1 cellular context compared by ENCODE assay signal in genomic region chr10:3828404-3829192, GRCh38.
TF ChIP-seq lines count a peak whose summit lies in the region.

No MANE protein-coding gene starts in this region.

TF ChIP-seq in K562, 482 proteins besides CTCF, POLR2A, EP300 and RAD21 (continued from another document and continues in another):
- TF ChIP-seq HMGXB4 (CRISPR knock-in tag; IDR thresholded peaks at IDR 0.05) = no peak
- TF ChIP-seq, protein P1, sequence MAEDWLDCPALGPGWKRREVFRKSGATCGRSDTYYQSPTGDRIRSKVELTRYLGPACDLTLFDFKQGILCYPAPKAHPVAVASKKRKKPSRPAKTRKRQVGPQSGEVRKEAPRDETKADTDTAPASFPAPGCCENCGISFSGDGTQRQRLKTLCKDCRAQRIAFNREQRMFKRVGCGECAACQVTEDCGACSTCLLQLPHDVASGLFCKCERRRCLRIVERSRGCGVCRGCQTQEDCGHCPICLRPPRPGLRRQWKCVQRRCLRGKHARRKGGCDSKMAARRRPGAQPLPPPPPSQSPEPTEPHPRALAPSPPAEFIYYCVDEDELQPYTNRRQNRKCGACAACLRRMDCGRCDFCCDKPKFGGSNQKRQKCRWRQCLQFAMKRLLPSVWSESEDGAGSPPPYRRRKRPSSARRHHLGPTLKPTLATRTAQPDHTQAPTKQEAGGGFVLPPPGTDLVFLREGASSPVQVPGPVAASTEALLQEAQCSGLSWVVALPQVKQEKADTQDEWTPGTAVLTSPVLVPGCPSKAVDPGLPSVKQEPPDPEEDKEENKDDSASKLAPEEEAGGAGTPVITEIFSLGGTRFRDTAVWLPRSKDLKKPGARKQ (CRISPR knock-in tag; IDR thresholded peaks at IDR 0.05) = no peak
- TF ChIP-seq SMARCC2 (IDR thresholded peaks at IDR 0.05; ENCODE audit: low read depth) = no peak
- TF ChIP-seq SMARCB1 (IDR thresholded peaks at IDR 0.05; ENCODE audit: insufficient read length, low read depth) = no peak
- TF ChIP-seq CCNT2 (IDR thresholded peaks at IDR 0.05; ENCODE audit: borderline replicate concordance, extremely low read depth, insufficient read length, low read depth, low read length) = no peak
- no peak for TF ChIP-seq U2AF2 (optimal IDR thresholded peaks at IDR 0.05; ENCODE audit: low read depth, low read length)
- TF ChIP-seq CBFA2T3 (IDR thresholded peaks at IDR 0.05) = no peak
- peak; percentile 7 to 26; a peak in 2 of 4 replicates for TF ChIP-seq TRIM24 (IDR thresholded peaks at IDR 0.05)
- TF ChIP-seq RBM34 (IDR thresholded peaks at IDR 0.05; ENCODE audit: borderline replicate concordance, insufficient read depth, low read length) = no peak
- no peak for TF ChIP-seq CBFB (CRISPR knock-in tag; IDR thresholded peaks at IDR 0.05)
- TF ChIP-seq LCOR (CRISPR knock-in tag; IDR thresholded peaks at IDR 0.05) = no peak
- TF ChIP-seq TCF3 (CRISPR knock-in tag; IDR thresholded peaks at IDR 0.05) = peak; percentile 20; the same call in 1 of the 2 replicates
- TF ChIP-seq, protein P2, sequence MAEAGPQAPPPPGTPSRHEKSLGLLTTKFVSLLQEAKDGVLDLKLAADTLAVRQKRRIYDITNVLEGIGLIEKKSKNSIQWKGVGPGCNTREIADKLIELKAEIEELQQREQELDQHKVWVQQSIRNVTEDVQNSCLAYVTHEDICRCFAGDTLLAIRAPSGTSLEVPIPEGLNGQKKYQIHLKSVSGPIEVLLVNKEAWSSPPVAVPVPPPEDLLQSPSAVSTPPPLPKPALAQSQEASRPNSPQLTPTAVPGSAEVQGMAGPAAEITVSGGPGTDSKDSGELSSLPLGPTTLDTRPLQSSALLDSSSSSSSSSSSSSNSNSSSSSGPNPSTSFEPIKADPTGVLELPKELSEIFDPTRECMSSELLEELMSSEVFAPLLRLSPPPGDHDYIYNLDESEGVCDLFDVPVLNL (CRISPR knock-in tag; IDR thresholded peaks at IDR 0.05; ENCODE audit: low read depth) = no peak
- TF ChIP-seq HMG20A (CRISPR knock-in tag; conservative IDR thresholded peaks at IDR 0.05) = no peak
- no peak for TF ChIP-seq NFE2L1 (tag; IDR thresholded peaks at IDR 0.05; ENCODE audit: borderline replicate concordance, low read depth)
- no peak for TF ChIP-seq GATAD2A (IDR thresholded peaks at IDR 0.05)
- TF ChIP-seq, protein P3, sequence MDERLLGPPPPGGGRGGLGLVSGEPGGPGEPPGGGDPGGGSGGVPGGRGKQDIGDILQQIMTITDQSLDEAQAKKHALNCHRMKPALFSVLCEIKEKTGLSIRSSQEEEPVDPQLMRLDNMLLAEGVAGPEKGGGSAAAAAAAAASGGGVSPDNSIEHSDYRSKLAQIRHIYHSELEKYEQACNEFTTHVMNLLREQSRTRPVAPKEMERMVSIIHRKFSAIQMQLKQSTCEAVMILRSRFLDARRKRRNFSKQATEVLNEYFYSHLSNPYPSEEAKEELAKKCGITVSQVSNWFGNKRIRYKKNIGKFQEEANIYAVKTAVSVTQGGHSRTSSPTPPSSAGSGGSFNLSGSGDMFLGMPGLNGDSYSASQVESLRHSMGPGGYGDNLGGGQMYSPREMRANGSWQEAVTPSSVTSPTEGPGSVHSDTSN (CRISPR knock-in tag; IDR thresholded peaks at IDR 0.05; ENCODE audit: low read depth) = no peak
- TF ChIP-seq, protein P3 (tag; conservative IDR thresholded peaks at IDR 0.05; ENCODE audit: low read depth) = no peak
- no peak for TF ChIP-seq PCBP1 (IDR thresholded peaks at IDR 0.05; ENCODE audit: low read depth, low read length, poor library complexity, severe bottlenecking)
- no peak for TF ChIP-seq THRAP3 (IDR thresholded peaks at IDR 0.05; ENCODE audit: borderline replicate concordance)
- TF ChIP-seq, protein P4, sequence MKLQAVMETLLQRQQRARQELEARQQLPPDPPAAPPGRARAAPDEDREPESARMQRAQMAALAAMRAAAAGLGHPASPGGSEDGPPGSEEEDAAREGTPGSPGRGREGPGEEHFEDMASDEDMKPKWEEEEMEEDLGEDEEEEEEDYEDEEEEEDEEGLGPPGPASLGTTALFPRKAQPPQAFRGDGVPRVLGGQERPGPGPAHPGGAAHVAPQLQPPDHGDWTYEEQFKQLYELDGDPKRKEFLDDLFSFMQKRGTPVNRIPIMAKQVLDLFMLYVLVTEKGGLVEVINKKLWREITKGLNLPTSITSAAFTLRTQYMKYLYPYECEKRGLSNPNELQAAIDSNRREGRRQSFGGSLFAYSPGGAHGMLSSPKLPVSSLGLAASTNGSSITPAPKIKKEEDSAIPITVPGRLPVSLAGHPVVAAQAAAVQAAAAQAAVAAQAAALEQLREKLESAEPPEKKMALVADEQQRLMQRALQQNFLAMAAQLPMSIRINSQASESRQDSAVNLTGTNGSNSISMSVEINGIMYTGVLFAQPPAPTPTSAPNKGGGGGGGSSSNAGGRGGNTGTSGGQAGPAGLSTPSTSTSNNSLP (IDR thresholded peaks at IDR 0.05; ENCODE audit: borderline replicate concordance, low read depth, low read length) = no peak
- no peak; the same call in 1 of the 2 replicates for TF ChIP-seq JUND (IDR thresholded peaks at IDR 0.05; ENCODE audit: borderline replicate concordance, low read depth, low read length)
- TF ChIP-seq JUND (tag; IDR thresholded peaks at IDR 0.05; ENCODE audit: borderline replicate concordance, low read depth, low read length) = peak; percentile 45; the same call in 2 of the 3 replicates
- TF ChIP-seq PTRF (tag; IDR thresholded peaks at IDR 0.05) = peak; percentile 20; the same call in 1 of the 2 replicates
- TF ChIP-seq, protein P5, sequence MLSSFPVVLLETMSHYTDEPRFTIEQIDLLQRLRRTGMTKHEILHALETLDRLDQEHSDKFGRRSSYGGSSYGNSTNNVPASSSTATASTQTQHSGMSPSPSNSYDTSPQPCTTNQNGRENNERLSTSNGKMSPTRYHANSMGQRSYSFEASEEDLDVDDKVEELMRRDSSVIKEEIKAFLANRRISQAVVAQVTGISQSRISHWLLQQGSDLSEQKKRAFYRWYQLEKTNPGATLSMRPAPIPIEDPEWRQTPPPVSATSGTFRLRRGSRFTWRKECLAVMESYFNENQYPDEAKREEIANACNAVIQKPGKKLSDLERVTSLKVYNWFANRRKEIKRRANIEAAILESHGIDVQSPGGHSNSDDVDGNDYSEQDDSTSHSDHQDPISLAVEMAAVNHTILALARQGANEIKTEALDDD (IDR thresholded peaks at IDR 0.05) = no peak
- no peak for TF ChIP-seq RUNX1 (IDR thresholded peaks at IDR 0.05; ENCODE audit: low read depth)
- no peak for TF ChIP-seq ZC3H11A (IDR thresholded peaks at IDR 0.05; ENCODE audit: low read depth, low read length)
- TF ChIP-seq TCFL5 (CRISPR knock-in tag; conservative IDR thresholded peaks at IDR 0.05) = no peak
- no peak for TF ChIP-seq STAT5B (CRISPR knock-in tag; IDR thresholded peaks at IDR 0.05)
- no peak for TF ChIP-seq PHTF2 (CRISPR knock-in tag; IDR thresholded peaks at IDR 0.05)
- TF ChIP-seq ZNF197 (CRISPR knock-in tag; IDR thresholded peaks at IDR 0.05; ENCODE audit: low read depth) = peak; percentile 58; the same call in 1 of the 2 replicates
- no peak for TF ChIP-seq SMARCE1 (IDR thresholded peaks at IDR 0.05)
- no peak for TF ChIP-seq IRF2 (CRISPR knock-in tag; IDR thresholded peaks at IDR 0.05)
- no peak for TF ChIP-seq RHOXF2B (CRISPR knock-in tag; conservative IDR thresholded peaks at IDR 0.05)
- TF ChIP-seq SNAPC5 (CRISPR knock-in tag; IDR thresholded peaks at IDR 0.05) = no peak
- TF ChIP-seq TRIM25 (IDR thresholded peaks at IDR 0.05; ENCODE audit: borderline replicate concordance) = no peak
- TF ChIP-seq, protein P6, sequence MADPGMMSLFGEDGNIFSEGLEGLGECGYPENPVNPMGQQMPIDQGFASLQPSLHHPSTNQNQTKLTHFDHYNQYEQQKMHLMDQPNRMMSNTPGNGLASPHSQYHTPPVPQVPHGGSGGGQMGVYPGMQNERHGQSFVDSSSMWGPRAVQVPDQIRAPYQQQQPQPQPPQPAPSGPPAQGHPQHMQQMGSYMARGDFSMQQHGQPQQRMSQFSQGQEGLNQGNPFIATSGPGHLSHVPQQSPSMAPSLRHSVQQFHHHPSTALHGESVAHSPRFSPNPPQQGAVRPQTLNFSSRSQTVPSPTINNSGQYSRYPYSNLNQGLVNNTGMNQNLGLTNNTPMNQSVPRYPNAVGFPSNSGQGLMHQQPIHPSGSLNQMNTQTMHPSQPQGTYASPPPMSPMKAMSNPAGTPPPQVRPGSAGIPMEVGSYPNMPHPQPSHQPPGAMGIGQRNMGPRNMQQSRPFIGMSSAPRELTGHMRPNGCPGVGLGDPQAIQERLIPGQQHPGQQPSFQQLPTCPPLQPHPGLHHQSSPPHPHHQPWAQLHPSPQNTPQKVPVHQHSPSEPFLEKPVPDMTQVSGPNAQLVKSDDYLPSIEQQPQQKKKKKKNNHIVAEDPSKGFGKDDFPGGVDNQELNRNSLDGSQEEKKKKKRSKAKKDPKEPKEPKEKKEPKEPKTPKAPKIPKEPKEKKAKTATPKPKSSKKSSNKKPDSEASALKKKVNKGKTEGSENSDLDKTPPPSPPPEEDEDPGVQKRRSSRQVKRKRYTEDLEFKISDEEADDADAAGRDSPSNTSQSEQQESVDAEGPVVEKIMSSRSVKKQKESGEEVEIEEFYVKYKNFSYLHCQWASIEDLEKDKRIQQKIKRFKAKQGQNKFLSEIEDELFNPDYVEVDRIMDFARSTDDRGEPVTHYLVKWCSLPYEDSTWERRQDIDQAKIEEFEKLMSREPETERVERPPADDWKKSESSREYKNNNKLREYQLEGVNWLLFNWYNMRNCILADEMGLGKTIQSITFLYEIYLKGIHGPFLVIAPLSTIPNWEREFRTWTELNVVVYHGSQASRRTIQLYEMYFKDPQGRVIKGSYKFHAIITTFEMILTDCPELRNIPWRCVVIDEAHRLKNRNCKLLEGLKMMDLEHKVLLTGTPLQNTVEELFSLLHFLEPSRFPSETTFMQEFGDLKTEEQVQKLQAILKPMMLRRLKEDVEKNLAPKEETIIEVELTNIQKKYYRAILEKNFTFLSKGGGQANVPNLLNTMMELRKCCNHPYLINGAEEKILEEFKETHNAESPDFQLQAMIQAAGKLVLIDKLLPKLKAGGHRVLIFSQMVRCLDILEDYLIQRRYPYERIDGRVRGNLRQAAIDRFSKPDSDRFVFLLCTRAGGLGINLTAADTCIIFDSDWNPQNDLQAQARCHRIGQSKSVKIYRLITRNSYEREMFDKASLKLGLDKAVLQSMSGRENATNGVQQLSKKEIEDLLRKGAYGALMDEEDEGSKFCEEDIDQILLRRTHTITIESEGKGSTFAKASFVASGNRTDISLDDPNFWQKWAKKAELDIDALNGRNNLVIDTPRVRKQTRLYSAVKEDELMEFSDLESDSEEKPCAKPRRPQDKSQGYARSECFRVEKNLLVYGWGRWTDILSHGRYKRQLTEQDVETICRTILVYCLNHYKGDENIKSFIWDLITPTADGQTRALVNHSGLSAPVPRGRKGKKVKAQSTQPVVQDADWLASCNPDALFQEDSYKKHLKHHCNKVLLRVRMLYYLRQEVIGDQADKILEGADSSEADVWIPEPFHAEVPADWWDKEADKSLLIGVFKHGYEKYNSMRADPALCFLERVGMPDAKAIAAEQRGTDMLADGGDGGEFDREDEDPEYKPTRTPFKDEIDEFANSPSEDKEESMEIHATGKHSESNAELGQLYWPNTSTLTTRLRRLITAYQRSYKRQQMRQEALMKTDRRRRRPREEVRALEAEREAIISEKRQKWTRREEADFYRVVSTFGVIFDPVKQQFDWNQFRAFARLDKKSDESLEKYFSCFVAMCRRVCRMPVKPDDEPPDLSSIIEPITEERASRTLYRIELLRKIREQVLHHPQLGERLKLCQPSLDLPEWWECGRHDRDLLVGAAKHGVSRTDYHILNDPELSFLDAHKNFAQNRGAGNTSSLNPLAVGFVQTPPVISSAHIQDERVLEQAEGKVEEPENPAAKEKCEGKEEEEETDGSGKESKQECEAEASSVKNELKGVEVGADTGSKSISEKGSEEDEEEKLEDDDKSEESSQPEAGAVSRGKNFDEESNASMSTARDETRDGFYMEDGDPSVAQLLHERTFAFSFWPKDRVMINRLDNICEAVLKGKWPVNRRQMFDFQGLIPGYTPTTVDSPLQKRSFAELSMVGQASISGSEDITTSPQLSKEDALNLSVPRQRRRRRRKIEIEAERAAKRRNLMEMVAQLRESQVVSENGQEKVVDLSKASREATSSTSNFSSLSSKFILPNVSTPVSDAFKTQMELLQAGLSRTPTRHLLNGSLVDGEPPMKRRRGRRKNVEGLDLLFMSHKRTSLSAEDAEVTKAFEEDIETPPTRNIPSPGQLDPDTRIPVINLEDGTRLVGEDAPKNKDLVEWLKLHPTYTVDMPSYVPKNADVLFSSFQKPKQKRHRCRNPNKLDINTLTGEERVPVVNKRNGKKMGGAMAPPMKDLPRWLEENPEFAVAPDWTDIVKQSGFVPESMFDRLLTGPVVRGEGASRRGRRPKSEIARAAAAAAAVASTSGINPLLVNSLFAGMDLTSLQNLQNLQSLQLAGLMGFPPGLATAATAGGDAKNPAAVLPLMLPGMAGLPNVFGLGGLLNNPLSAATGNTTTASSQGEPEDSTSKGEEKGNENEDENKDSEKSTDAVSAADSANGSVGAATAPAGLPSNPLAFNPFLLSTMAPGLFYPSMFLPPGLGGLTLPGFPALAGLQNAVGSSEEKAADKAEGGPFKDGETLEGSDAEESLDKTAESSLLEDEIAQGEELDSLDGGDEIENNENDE (IDR thresholded peaks at IDR 0.05; ENCODE audit: low read depth, low read length) = no peak
